21 cellular contexts compared by ENCODE assay signal in genomic region chr5:32714836-32715235, GRCh38. TPM values are rescaled to one million over a fixed set of nuclear protein-coding genes. Genes with fewer than 3 reads are reported as not detected.
A peak's percentile ranks its signal among the peaks of the same experiment; 100 is the strongest.
DNase-seq lines count a peak whose midpoint lies in the region; ATAC-seq and TF ChIP-seq lines count a peak whose summit lies in the region.
"Had no signal": no experiment of that assay in that cellular context is flagged by ENCODE, and none has a peak within 500 bp of the region (broad histone marks: within the 10 kb centered on the region; RNA-seq: fewer than 3 reads in every experiment).

No MANE protein-coding gene starts in this region.

- peaks cover 66% of the 10 kb centered on the region for H3K27me3 ChIP-seq in iPS-15b (ENCODE audit: control insufficient read depth, insufficient read depth, low read length)

- H3K4me1 ChIP-seq in iPS-15b (ENCODE audit: control insufficient read depth, insufficient read depth, low read length) = peaks cover 2% of the 10 kb centered on the region

- ATAC-seq in WTC11 (no peak), GM21619 (IDR thresholded peaks at IDR 0.05; ENCODE audit: unreplicated experiment) (no peak), GM19324 (IDR thresholded peaks at IDR 0.05; ENCODE audit: low FRiP score, unreplicated experiment) (no peak), HG03342 (IDR thresholded peaks at IDR 0.05; ENCODE audit: unreplicated experiment) (no peak), GM21526 (IDR thresholded peaks at IDR 0.05; ENCODE audit: low FRiP score, unreplicated experiment) (no peak)
- ATAC-seq: K562; stimulated activated effector memory CD8-positive, alpha-beta T cell treated with anti-CD3 and anti-CD28 coated beads, Interleukin-12 subunit alpha, Interleukin-12 subunit beta, amount 100 ng/mL, for 72 hours had no signal

- peak overlapping the region; percentile 65; the same call in 1 of the 2 replicates for H3K4me3 Mint-ChIP-seq in WTC11
- H3K4me3 Mint-ChIP-seq: activated CD4-positive, alpha-beta memory T cell treated with anti-CD3 and anti-CD28 coated beads for 36 hours; activated naive CD8-positive, alpha-beta T cell; CD8-positive, alpha-beta memory T cell; memory B cell; stimulated activated effector memory CD8-positive, alpha-beta T cell treated with anti-CD3 and anti-CD28 coated beads, Interleukin-12 subunit alpha, Interleukin-12 subunit beta, amount 100 ng/mL, for 72 hours had no signal

- H3K36me3 Mint-ChIP-seq in WTC11 = peaks cover 3% of the 10 kb centered on the region
- H3K36me3 Mint-ChIP-seq: activated CD4-positive, alpha-beta memory T cell treated with anti-CD3 and anti-CD28 coated beads for 36 hours; activated naive CD8-positive, alpha-beta T cell; CD8-positive, alpha-beta memory T cell had no signal

- CTCF ChIA-PET in AG04449 (lab: Yijun Ruan, JAX) (interaction anchor here (0.9 to 1.3 kb wide), 2 partner anchors 201 to 466 kb away, joined by 5 to 7 read pairs; no protein-coding TSS in a partner anchor), WTC11 (lab: Charles Lee) (no interaction called here)

- H3K36me3 ChIP-seq in iPS-15b (ENCODE audit: control insufficient read depth, insufficient read depth, low read length) = no peaks in the 10 kb centered on the region
- H3K36me3 ChIP-seq: tibial nerve had no signal

- H3K9me3 Mint-ChIP-seq in WTC11 = peaks cover 26% of the 10 kb centered on the region

- no peak overlapping the region for H3K9ac ChIP-seq in iPS-15b (ENCODE audit: low read depth, low read length)

- peaks cover 29% of the 10 kb centered on the region for H3K4me1 Mint-ChIP-seq in WTC11

- DNase-seq in AG04449 (ENCODE audit: low read depth, low spot score) = no peak
- DNase-seq in WTC11 (ENCODE audit: low spot score) = no peak
- peak; percentile 9 for DNase-seq in retina
- DNase-seq: activated CD4-positive, alpha-beta memory T cell treated with anti-CD3 and anti-CD28 coated beads for 36 hours; activated T-cell treated with anti-CD3 and anti-CD28 coated beads, Interleukin-2, amount 50 U/mL, for 48 hours; CD8-positive, alpha-beta memory T cell; NCI-H1048; NCI-H2029 treated with DMSO at 0.1 percent for 48 hours; NCI-H510A; SHP77 had no signal

- POLR2A ChIA-PET in AG04449 (lab: Yijun Ruan, JAX) = interaction anchor here (1.3 kb wide), 1 partner anchor 202 kb away, joined by 3 read pairs; no protein-coding TSS in a partner anchor
- POLR2A ChIA-PET in WTC11 (lab: Charles Lee) = no interaction called here

- peaks cover 89% of the 10 kb centered on the region for H3K27me3 Mint-ChIP-seq in WTC11 (ENCODE audit: low read depth)

- peak overlapping the region; percentile 15; the same call in 1 of the 2 replicates for H3K4me3 ChIP-seq in AG04449 (ENCODE audit: low read depth, low read length)
- H3K4me3 ChIP-seq in iPS-15b (ENCODE audit: low read depth, low read length) = peak overlapping the region; percentile 0
- H3K4me3 ChIP-seq: K562 had no signal

- TF ChIP-seq CTCF in AG04449 (IDR thresholded peaks at IDR 0.05; ENCODE audit: insufficient read depth, low read length, missing control alignments) (no peak), WTC11 (IDR thresholded peaks at IDR 0.05) (no peak)

- H3K27ac Mint-ChIP-seq in WTC11 = no peak overlapping the region
- H3K27ac Mint-ChIP-seq: activated CD4-positive, alpha-beta memory T cell treated with anti-CD3 and anti-CD28 coated beads for 36 hours; activated naive CD8-positive, alpha-beta T cell; CD8-positive, alpha-beta memory T cell; memory B cell; stimulated activated effector memory CD8-positive, alpha-beta T cell treated with anti-CD3 and anti-CD28 coated beads, Interleukin-12 subunit alpha, Interleukin-12 subunit beta, amount 100 ng/mL, for 72 hours had no signal

- H3K9me3 ChIP-seq in iPS-15b (ENCODE audit: control insufficient read depth, insufficient read depth, low read length) = no peaks in the 10 kb centered on the region

TF ChIP-seq in WTC11, 78 proteins besides CTCF, POLR2A, EP300 and RAD21 (continues in another document):
- TF ChIP-seq IRF1 (CRISPR knock-in tag; IDR thresholded peaks at IDR 0.05) = no peak
- no peak for TF ChIP-seq CREM (CRISPR knock-in tag; IDR thresholded peaks at IDR 0.05)
- TF ChIP-seq ZNF425 (CRISPR knock-in tag; conservative IDR thresholded peaks at IDR 0.05) = no peak
- TF ChIP-seq, protein P1, sequence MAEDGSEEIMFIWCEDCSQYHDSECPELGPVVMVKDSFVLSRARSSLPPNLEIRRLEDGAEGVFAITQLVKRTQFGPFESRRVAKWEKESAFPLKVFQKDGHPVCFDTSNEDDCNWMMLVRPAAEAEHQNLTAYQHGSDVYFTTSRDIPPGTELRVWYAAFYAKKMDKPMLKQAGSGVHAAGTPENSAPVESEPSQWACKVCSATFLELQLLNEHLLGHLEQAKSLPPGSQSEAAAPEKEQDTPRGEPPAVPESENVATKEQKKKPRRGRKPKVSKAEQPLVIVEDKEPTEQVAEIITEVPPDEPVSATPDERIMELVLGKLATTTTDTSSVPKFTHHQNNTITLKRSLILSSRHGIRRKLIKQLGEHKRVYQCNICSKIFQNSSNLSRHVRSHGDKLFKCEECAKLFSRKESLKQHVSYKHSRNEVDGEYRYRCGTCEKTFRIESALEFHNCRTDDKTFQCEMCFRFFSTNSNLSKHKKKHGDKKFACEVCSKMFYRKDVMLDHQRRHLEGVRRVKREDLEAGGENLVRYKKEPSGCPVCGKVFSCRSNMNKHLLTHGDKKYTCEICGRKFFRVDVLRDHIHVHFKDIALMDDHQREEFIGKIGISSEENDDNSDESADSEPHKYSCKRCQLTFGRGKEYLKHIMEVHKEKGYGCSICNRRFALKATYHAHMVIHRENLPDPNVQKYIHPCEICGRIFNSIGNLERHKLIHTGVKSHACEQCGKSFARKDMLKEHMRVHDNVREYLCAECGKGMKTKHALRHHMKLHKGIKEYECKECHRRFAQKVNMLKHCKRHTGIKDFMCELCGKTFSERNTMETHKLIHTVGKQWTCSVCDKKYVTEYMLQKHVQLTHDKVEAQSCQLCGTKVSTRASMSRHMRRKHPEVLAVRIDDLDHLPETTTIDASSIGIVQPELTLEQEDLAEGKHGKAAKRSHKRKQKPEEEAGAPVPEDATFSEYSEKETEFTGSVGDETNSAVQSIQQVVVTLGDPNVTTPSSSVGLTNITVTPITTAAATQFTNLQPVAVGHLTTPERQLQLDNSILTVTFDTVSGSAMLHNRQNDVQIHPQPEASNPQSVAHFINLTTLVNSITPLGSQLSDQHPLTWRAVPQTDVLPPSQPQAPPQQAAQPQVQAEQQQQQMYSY (CRISPR knock-in tag; IDR thresholded peaks at IDR 0.05) = no peak
- TF ChIP-seq, protein P2, sequence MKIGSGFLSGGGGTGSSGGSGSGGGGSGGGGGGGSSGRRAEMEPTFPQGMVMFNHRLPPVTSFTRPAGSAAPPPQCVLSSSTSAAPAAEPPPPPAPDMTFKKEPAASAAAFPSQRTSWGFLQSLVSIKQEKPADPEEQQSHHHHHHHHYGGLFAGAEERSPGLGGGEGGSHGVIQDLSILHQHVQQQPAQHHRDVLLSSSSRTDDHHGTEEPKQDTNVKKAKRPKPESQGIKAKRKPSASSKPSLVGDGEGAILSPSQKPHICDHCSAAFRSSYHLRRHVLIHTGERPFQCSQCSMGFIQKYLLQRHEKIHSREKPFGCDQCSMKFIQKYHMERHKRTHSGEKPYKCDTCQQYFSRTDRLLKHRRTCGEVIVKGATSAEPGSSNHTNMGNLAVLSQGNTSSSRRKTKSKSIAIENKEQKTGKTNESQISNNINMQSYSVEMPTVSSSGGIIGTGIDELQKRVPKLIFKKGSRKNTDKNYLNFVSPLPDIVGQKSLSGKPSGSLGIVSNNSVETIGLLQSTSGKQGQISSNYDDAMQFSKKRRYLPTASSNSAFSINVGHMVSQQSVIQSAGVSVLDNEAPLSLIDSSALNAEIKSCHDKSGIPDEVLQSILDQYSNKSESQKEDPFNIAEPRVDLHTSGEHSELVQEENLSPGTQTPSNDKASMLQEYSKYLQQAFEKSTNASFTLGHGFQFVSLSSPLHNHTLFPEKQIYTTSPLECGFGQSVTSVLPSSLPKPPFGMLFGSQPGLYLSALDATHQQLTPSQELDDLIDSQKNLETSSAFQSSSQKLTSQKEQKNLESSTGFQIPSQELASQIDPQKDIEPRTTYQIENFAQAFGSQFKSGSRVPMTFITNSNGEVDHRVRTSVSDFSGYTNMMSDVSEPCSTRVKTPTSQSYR (CRISPR knock-in tag; IDR thresholded peaks at IDR 0.05) = no peak
- no peak for TF ChIP-seq ATF2 (CRISPR knock-in tag; IDR thresholded peaks at IDR 0.05; ENCODE audit: borderline replicate concordance, low read depth)
- no peak for TF ChIP-seq ESRRA (CRISPR knock-in tag; IDR thresholded peaks at IDR 0.05; ENCODE audit: borderline replicate concordance)

RNA-seq across cellular contexts. Expression of gene NPR3, which starts 3.7 kb away (rescaled TPM):
- total RNA-seq in WTC11 (2021) = 0.05 to 0.23 TPM (median 0.09 TPM) in 3 replicates
- total RNA-seq: CD8-positive, alpha-beta memory T cell; T-helper 1 cell treated with Interleukin-12 subunit alpha and Interleukin-12 subunit beta and Interleukin-4 antibody, amounts not matched to agents 30 ng/mL and 1 ng/mL, for 36 hours had no signal
